7 cellular contexts compared by ENCODE assay signal in the genomic region with DNA sequence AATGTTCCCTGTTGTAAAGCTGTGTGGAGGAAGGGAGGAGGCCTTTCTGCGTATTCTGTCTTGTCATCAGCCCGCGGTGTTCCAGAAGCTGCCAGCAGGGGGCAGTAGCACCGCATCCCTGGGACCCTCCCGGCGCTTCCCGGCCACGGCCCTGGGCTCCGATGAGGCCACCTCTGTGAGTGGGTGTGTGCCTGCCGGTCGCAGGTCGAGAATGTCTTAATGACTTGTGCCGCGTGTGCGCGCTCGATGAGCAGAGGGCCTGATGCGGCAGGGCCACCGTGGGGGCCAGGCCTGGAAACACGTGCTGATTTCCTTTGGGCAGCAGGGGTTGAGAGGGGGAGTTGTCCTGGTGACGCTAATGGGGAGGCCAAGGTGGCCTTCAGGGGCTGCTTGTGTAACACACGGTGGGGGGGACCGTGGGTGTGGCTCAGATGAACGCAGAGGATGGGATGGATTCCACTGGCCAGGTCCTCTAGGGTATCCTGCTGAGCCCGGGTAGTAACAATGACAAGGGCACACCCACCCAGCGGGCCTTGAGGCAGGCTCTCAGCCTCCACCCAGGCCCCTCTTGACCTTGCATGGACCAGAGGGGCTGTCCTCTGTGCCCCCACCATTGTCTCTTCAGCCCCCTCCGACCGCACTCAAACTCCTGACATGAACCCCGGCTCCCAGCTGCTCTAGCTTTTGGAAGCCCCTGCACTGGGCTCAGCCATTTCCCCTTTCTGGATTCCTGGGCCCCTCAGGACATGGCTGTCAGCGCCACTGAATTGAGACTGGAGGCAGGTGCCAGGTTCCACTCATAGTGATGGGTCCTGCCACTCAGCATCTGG.
DNase-seq lines count a peak whose midpoint lies in the region; ATAC-seq, FAIRE-seq and TF ChIP-seq lines count a peak whose summit lies in the region.

No MANE protein-coding gene starts in this region.

- ATAC-seq in GM21447 (IDR thresholded peaks at IDR 0.05; ENCODE audit: unreplicated experiment): no peak

- peak; percentile 94 for TF ChIP-seq CTCF in bronchial epithelial cell (IDR thresholded peaks at IDR 0.05; ENCODE audit: insufficient read depth, low read length, severe bottlenecking)

- no peaks in the 10 kb centered on the region for H3K36me3 ChIP-seq in bronchial epithelial cell (ENCODE audit: control insufficient read depth, insufficient read depth, low read length)

- H3K4me3 ChIP-seq in bronchial epithelial cell (ENCODE audit: low read depth, low read length): no peak overlapping the region

- no peak for FAIRE-seq in bronchial epithelial cell (lab: Jason Lieb, UNC)

- H3K27me3 ChIP-seq in bronchial epithelial cell (ENCODE audit: control insufficient read depth, insufficient read depth, low read length): no peaks in the 10 kb centered on the region

- DNase-seq in GDM1 (lab: John Stamatoyannopoulos, UW) (peak; percentile 9), Kasumi-1 (lab: John Stamatoyannopoulos, UW) (peak; percentile 31 to 59), SKM-1 (lab: John Stamatoyannopoulos, UW; ENCODE audit: unreplicated experiment) (peak; percentile 2), bronchial epithelial cell (ENCODE audit: low read depth) (peak; percentile 17), left kidney (ENCODE audit: low read depth, low spot score) (peak; percentile 87)
- peak; percentile 3 for DNase-seq in stimulated activated CD8-positive, alpha-beta memory T cell treated with anti-CD3 and anti-CD28 coated beads, Interleukin-12 subunit alpha, Interleukin-12 subunit beta, amount 100 ng/mL, for 24 hours (ENCODE audit: extremely low read depth)

Comparison
In these comparisons a context has a peak if more than half of its experiments do, and no peak if none do; other contexts are left out.
1. DNase-seq: peak in every context shown above with its lines; median percentile 87 in left kidney; 45 in Kasumi-1; 17 in bronchial epithelial cell; 9 in GDM1; 3 in stimulated activated CD8-positive, alpha-beta memory T cell treated with anti-CD3 and anti-CD28 coated beads, Interleukin-12 subunit alpha, Interleukin-12 subunit beta, amount 100 ng/mL, for 24 hours; 2 in SKM-1.